In the genomic region with DNA sequence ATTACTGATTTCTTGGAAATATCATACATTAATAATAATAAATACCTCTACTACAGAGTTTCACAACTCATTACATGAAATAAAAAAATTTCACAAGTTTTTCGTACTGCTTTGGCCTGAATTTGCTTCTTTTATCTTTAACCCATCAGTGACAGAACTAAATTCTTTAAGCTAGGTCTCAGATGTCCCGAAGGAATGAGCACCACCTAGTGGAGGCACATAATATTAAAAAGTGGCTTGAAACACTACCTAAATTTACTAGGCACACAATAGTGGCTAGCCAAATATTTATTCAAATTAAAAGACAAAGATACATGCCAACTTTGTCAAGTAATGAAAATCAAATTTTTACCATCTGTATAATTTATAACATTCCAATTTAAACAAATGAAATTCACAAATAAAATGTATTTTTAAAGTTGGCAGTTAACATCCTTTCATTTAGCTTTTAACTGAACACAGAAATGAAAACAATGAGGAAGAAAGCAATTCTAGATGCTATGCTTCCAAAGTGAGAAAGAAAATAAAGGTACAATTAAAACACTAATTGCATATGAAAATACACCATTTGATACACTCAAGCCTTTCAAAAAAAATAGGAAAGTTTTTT, we compare ENCODE assay signal across 8 cellular contexts.
DNase-seq lines count a peak whose midpoint lies in the region; ATAC-seq and TF ChIP-seq lines count a peak whose summit lies in the region.

No MANE protein-coding gene starts in this region.

- peaks cover 21 to 44% (median 28%) of the 10 kb centered on the region in 4 donors for H3K4me1 Mint-ChIP-seq in CD4-positive, alpha-beta memory T cell
- H3K4me1 Mint-ChIP-seq in chondrocyte (ENCODE audit: low read depth) (peaks cover 64% of the 10 kb centered on the region), type B pancreatic cell (ENCODE audit: unreplicated experiment) (no peaks in the 10 kb centered on the region)

- ATAC-seq in GM18502 (IDR thresholded peaks at IDR 0.05; ENCODE audit: poor library complexity, unreplicated experiment) (peak; percentile 61), left lung (peak; percentile 80)

- TF ChIP-seq CTCF in RWPE1 (conservative IDR thresholded peaks at IDR 0.05; ENCODE audit: low read depth), result peak; percentile 75
- TF ChIP-seq CTCF in chondrocyte (IDR thresholded peaks at IDR 0.05), result peak; percentile 98
- peak; percentile 48 to 79 for TF ChIP-seq CTCF in left lung (IDR thresholded peaks at IDR 0.05)
- peak; percentile 92 for TF ChIP-seq CTCF in type B pancreatic cell (conservative IDR thresholded peaks at IDR 0.05)

- peaks cover 24% of the 10 kb centered on the region for H3K4me1 ChIP-seq in CD4-positive, alpha-beta memory T cell (ENCODE audit: insufficient read depth, low read length)
- peaks cover 0 to 24% of the 10 kb centered on the region in 2 donors for H3K4me1 ChIP-seq in left lung

- intact Hi-C loops in CD4-positive, alpha-beta memory T cell (cut with micrococcal nuclease), result loop anchor here (1.0 to 5.0 kb wide), 7 partner anchors 63 to 733 kb away; no protein-coding TSS in a partner anchor
- intact Hi-C loops in left lung (cut with DNase I), result no loop called here

- H3K27me3 Mint-ChIP-seq in CD4-positive, alpha-beta memory T cell, result no peaks in the 10 kb centered on the region
- H3K27me3 Mint-ChIP-seq in chondrocyte (ENCODE audit: low read depth) (no peaks in the 10 kb centered on the region), type B pancreatic cell (no peaks in the 10 kb centered on the region)

- H3K36me3 Mint-ChIP-seq in CD4-positive, alpha-beta memory T cell, result peaks cover 0 to 4% of the 10 kb centered on the region in 2 donors
- H3K36me3 Mint-ChIP-seq in chondrocyte (ENCODE audit: low read depth), result no peaks in the 10 kb centered on the region
- H3K36me3 Mint-ChIP-seq in type B pancreatic cell, result no peaks in the 10 kb centered on the region

- H3K4me3 ChIP-seq in CD4-positive, alpha-beta memory T cell (ENCODE audit: low read length in 2 of 2), result no peak overlapping the region
- H3K4me3 ChIP-seq in left lung, result no peak overlapping the region

- CTCF ChIA-PET in CD4-positive, alpha-beta memory T cell (lab: Charles Lee; ENCODE audit: partially characterized antibody), result interaction anchor here (0.7 to 3.4 kb wide), 14 partner anchors 9 to 621 kb away, joined by 3 to 25 read pairs (median 4); a partner anchor contains a TSS
- CTCF ChIA-PET in RWPE1 (lab: Yijun Ruan, JAX), result interaction anchor here (0.5 to 1.9 kb wide), 15 partner anchors 8 to 808 kb away, joined by 3 to 7 read pairs (median 3); no protein-coding TSS in a partner anchor

- DNase-seq in CD4-positive, alpha-beta memory T cell, result peak; percentile 49 to 63 (median 55)
- DNase-seq in HPDE6-E6E7 (ENCODE audit: extremely low spot score) (peak; percentile 1), RWPE1 (ENCODE audit: low spot score) (peak; percentile 52), chondrocyte (ENCODE audit: low spot score) (no peak), left lung (no peak), type B pancreatic cell (ENCODE audit: extremely low spot score, unreplicated experiment) (no peak), DMS153 (lab: John Stamatoyannopoulos, UW) (no peak)

- no peaks in the 10 kb centered on the region for H3K9me3 Mint-ChIP-seq in CD4-positive, alpha-beta memory T cell
- H3K9me3 Mint-ChIP-seq in chondrocyte (ENCODE audit: low read depth) (no peaks in the 10 kb centered on the region), type B pancreatic cell (no peaks in the 10 kb centered on the region)

- peak overlapping the region; percentile 45 to 75 (median 67) for H3K4me3 Mint-ChIP-seq in CD4-positive, alpha-beta memory T cell
- H3K4me3 Mint-ChIP-seq in chondrocyte (ENCODE audit: unreplicated experiment), result no peak overlapping the region
- no peak overlapping the region for H3K4me3 Mint-ChIP-seq in type B pancreatic cell

- H3K27ac ChIP-seq in CD4-positive, alpha-beta memory T cell (ENCODE audit: low read depth, low read length), result no peak overlapping the region
- H3K27ac ChIP-seq in RWPE1 (no peak overlapping the region), left lung (no peak overlapping the region)

- H3K27ac Mint-ChIP-seq in CD4-positive, alpha-beta memory T cell, result peak overlapping the region in 3 of 7 donors; percentile 86 to 97 (median 88)
- H3K27ac Mint-ChIP-seq in chondrocyte (ENCODE audit: unreplicated experiment), result no peak overlapping the region
- H3K27ac Mint-ChIP-seq in type B pancreatic cell, result no peak overlapping the region

- H3K9me3 ChIP-seq in CD4-positive, alpha-beta memory T cell (ENCODE audit: control insufficient read depth in 1 of 2, low read length in 2 of 2), result no peaks in the 10 kb centered on the region
- no peaks in the 10 kb centered on the region for H3K9me3 ChIP-seq in left lung

- H3K36me3 ChIP-seq in CD4-positive, alpha-beta memory T cell (ENCODE audit: insufficient read depth, low read length), result no peaks in the 10 kb centered on the region
- no peaks in the 10 kb centered on the region for H3K36me3 ChIP-seq in left lung

- no peaks in the 10 kb centered on the region for H3K27me3 ChIP-seq in CD4-positive, alpha-beta memory T cell (ENCODE audit: insufficient read depth, low read length)
- H3K27me3 ChIP-seq in left lung, result no peaks in the 10 kb centered on the region

- POLR2A ChIA-PET in CD4-positive, alpha-beta memory T cell (lab: Charles Lee; ENCODE audit: partially characterized antibody), result interaction anchor here (1.0 to 1.3 kb wide), 3 partner anchors 155 to 676 kb away, joined by 4 to 5 read pairs (median 4); a partner anchor contains a TSS
- POLR2A ChIA-PET in RWPE1 (lab: Yijun Ruan, JAX; ENCODE audit: low non-redundant PET), result no interaction called here

Comparison
In these comparisons a context has a peak if more than half of its experiments do, and no peak if none do; other contexts are left out.
1. DNase-seq: peak in CD4-positive, alpha-beta memory T cell (5 of 5), HPDE6-E6E7 (single experiment) and RWPE1 (single experiment); none in chondrocyte (single experiment), left lung (0 of 2), type B pancreatic cell (single experiment) and DMS153 (single experiment).
2. H3K4me3 Mint-ChIP-seq: peak in CD4-positive, alpha-beta memory T cell (8 of 8); none in chondrocyte (single experiment) and type B pancreatic cell (single experiment).
3. Peak in every context shown above with its lines, with median percentiles within 50 percentile points of each other: CTCF ChIP-seq.